10 cellular contexts compared by ENCODE assay signal in the genomic region with DNA sequence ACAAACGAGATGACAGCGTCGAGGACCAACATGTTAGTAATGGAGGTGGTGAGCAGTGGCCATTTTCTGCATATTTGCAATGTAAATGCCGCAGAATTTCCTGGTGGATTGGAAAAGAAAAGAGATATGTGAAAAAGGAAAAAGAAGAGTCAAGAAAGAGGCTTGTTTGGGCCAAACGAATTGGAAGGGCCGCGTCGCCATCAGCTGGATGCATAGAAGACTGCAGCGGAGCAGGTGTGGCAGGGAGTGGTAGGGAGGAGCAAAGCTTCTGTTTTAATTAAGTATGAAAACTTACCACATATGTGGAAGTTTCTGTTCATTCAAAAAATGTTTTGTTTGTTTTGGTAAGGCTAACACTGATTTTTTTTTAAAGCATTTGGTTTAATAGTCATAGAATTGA.
DNase-seq lines count a peak whose midpoint lies in the region; TF ChIP-seq lines count a peak whose summit lies in the region.
"Had no signal": no experiment of that assay in that cellular context is flagged by ENCODE, and none has a peak within 500 bp of the region (broad histone marks: within the 10 kb centered on the region; RNA-seq: fewer than 3 reads in every experiment).

No MANE protein-coding gene starts in this region.

- no peaks in the 10 kb centered on the region for H4K20me1 ChIP-seq in neural progenitor cell (ENCODE audit: low read depth)

- H2AFZ ChIP-seq in neural progenitor cell (replicated peaks) = peak overlapping the region; percentile 89

- no peaks in the 10 kb centered on the region for H3K9me3 Mint-ChIP-seq in neural progenitor cell

- H3K36me3 ChIP-seq in neural progenitor cell = no peaks in the 10 kb centered on the region
- no peaks in the 10 kb centered on the region for H3K36me3 ChIP-seq in esophagus muscularis mucosa
- H3K36me3 ChIP-seq in uterus = no peaks in the 10 kb centered on the region

- in situ Hi-C loops in astrocyte of the cerebellum (cut with HindIII; ENCODE audit: low sequenced_read_pairs) = no loop called here

- H3K4me3 Mint-ChIP-seq in neural progenitor cell = no peak overlapping the region
- H3K4me3 Mint-ChIP-seq: activated T-helper 1 cell treated with anti-CD3 and anti-CD28 coated beads, Interleukin-12 subunit alpha, Interleukin-12 subunit beta, Interleukin-2, Interleukin-4 antibody, amounts not matched to agents 30 ng/mL and 10 ng/mL and 1 ng/mL, durations not matched to agents 14 hours and 24 hours and 36 hours had no signal

- peak overlapping the region; percentile 50 for H3K4me2 ChIP-seq in neural progenitor cell

- no peaks in the 10 kb centered on the region for H3K4me1 ChIP-seq in neural progenitor cell
- H3K4me1 ChIP-seq in esophagus muscularis mucosa = no peaks in the 10 kb centered on the region
- H3K4me1 ChIP-seq in uterus = no peaks in the 10 kb centered on the region

- 66% methylated on average over 9 of the region's 9 CpGs for WGBS in esophagus muscularis mucosa

- H3K36me3 Mint-ChIP-seq in neural progenitor cell = no peaks in the 10 kb centered on the region

- intact Hi-C loops in esophagus muscularis mucosa (cut with DNase I) = no loop called here
- intact Hi-C loops in uterus (cut with DNase I; ENCODE audit: low total_unique reads) = no loop called here

- H3K27ac ChIP-seq in neural progenitor cell = no peak overlapping the region
- no peak overlapping the region for H3K27ac ChIP-seq in esophagus muscularis mucosa (replicated peaks in 1 of 4)
- no peak overlapping the region for H3K27ac ChIP-seq in uterus

- no peak for TF ChIP-seq EP300 in esophagus muscularis mucosa (IDR thresholded peaks at IDR 0.05)

- no peaks in the 10 kb centered on the region for H3F3A ChIP-seq in neural progenitor cell (ENCODE audit: low read depth)

- no peak for TF ChIP-seq POLR2A in esophagus muscularis mucosa (IDR thresholded peaks at IDR 0.05; ENCODE audit: low read depth)
- no peak for TF ChIP-seq POLR2A in uterus (IDR thresholded peaks at IDR 0.05)

- no peaks in the 10 kb centered on the region for H3K27me3 Mint-ChIP-seq in neural progenitor cell (ENCODE audit: insufficient read depth, low read depth)

- no peaks in the 10 kb centered on the region for H3K9me3 ChIP-seq in neural progenitor cell (ENCODE audit: low read depth)
- H3K9me3 ChIP-seq in esophagus muscularis mucosa = no peaks in the 10 kb centered on the region
- H3K9me3 ChIP-seq in uterus = no peaks in the 10 kb centered on the region

- H3K4me3 ChIP-seq in astrocyte of the cerebellum (ENCODE audit: low read depth, low read length) (no peak overlapping the region), neural progenitor cell (no peak overlapping the region), esophagus muscularis mucosa (no peak overlapping the region), uterus (no peak overlapping the region)

- no peaks in the 10 kb centered on the region for H3K27me3 ChIP-seq in neural progenitor cell
- H3K27me3 ChIP-seq in esophagus muscularis mucosa = no peaks in the 10 kb centered on the region
- no peaks in the 10 kb centered on the region for H3K27me3 ChIP-seq in uterus

- peaks cover under 1% of the 10 kb centered on the region for H3K4me1 Mint-ChIP-seq in neural progenitor cell

- H3K79me2 ChIP-seq in neural progenitor cell (ENCODE audit: low read depth) = no peaks in the 10 kb centered on the region

- DNase-seq in NCI-H1092 treated with DMSO at 0.1 percent for 48 hours (lab: John Stamatoyannopoulos, UW) = peak; percentile 1
- no peak for DNase-seq in NCI-H1092 (lab: John Stamatoyannopoulos, UW)
- DNase-seq in NCI-H1105 (lab: John Stamatoyannopoulos, UW) = peak; percentile 1
- DNase-seq in astrocyte of the cerebellum (ENCODE audit: low read depth) = peak; percentile 22
- peak; percentile 67 for DNase-seq in neural progenitor cell (ENCODE audit: low spot score)
- no peak for DNase-seq in activated gamma-delta T cell (lab: John Stamatoyannopoulos, UW)
- DNase-seq in esophagus muscularis mucosa (ENCODE audit: extremely low spot score) = no peak
- DNase-seq in uterus = no peak
- DNase-seq: foreskin melanocyte had no signal

- TF ChIP-seq CTCF in astrocyte of the cerebellum (IDR thresholded peaks at IDR 0.05; ENCODE audit: low read depth, low read length, missing control alignments) (peak; percentile 65), neural progenitor cell (IDR thresholded peaks at IDR 0.05) (peak; percentile 71), esophagus muscularis mucosa (IDR thresholded peaks at IDR 0.05) (no peak), uterus (IDR thresholded peaks at IDR 0.05) (no peak)

- no peak overlapping the region for H3K9ac ChIP-seq in neural progenitor cell

- H3K27ac Mint-ChIP-seq in neural progenitor cell = no peak overlapping the region
- H3K27ac Mint-ChIP-seq: activated T-helper 1 cell treated with anti-CD3 and anti-CD28 coated beads, Interleukin-12 subunit alpha, Interleukin-12 subunit beta, Interleukin-2, Interleukin-4 antibody, amounts not matched to agents 30 ng/mL and 10 ng/mL and 1 ng/mL, durations not matched to agents 14 hours and 24 hours and 36 hours had no signal

Comparison
In these comparisons a context has a peak if more than half of its experiments do, and no peak if none do; other contexts are left out.
1. DNase-seq: peak in NCI-H1092 treated with DMSO at 0.1 percent for 48 hours (single experiment), NCI-H1105 (single experiment), astrocyte of the cerebellum (single experiment) and neural progenitor cell (single experiment); none in NCI-H1092 (single experiment), activated gamma-delta T cell (single experiment), esophagus muscularis mucosa (single experiment) and uterus (0 of 2).
2. CTCF ChIP-seq: peak in astrocyte of the cerebellum (single experiment) and neural progenitor cell (single experiment); none in esophagus muscularis mucosa (0 of 3) and uterus (0 of 4).